In genomic region chr1:54424398-54424797, GRCh38 we compare ENCODE assay signal across 25 cellular contexts.
"Had no signal": no experiment of that assay in that cellular context is flagged by ENCODE, and none has a peak within 500 bp of the region (broad histone marks: within the 10 kb centered on the region; RNA-seq: fewer than 3 reads in every experiment).

No MANE protein-coding gene starts in this region.

- DNase-seq: Karpas-422, KG1, MG63, NCI-H1092, NCI-H1105 treated with DMSO at 0.1 percent for 48 hours, NCI-H1417 treated with DMSO at 0.1 percent for 48 hours, NCI-H146, NCI-H1694 treated with DMSO at 0.1 percent for 48 hours, NCI-H1930, NCI-H2081, NCI-H2171, NCI-H226, NCI-H446, NCI-H510A, NCI-H524 treated with DMSO at 0.1 percent for 48 hours, NCI-H69, NCI-H774, Right ventricle myocardium superior, RPMI8226, SIG-M5 had no signal

- H3K9me3 ChIP-seq: MG63, SJSA1 had no signal

- H3K4me1 ChIP-seq: SJSA1 had no signal

- FAIRE-seq: HTR-8/SVneo, RCC 7860 had no signal

- H3K27ac ChIP-seq: HL-60, SJSA1, SK-N-MC had no signal

- H3K27me3 ChIP-seq: MG63, SJSA1 had no signal

- H3K36me3 ChIP-seq: MG63, SJSA1 had no signal

- H3K4me3 ChIP-seq: MG63, SJSA1, SK-N-MC had no signal
